In the genomic region with DNA sequence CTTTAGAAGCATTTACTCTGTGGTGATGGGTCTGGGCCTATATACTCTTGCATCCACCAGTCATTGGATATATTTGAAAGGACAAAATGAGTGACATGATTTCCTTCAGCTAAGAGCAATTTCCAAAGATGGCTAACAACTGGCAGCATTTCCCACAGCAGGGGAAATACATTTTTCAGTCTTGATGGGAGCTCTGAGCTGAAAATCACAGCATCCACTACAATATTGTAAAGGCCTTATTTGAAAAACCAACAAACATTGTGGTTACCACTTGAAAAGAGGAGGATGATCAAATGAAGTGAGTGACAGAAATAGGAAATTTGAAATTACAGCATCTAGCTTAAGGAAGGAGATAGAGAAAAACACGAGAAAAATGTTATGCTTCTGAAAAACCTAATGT, we compare ENCODE assay signal across 35 cellular contexts.
"Had no signal": no experiment of that assay in that cellular context is flagged by ENCODE, and none has a peak within 500 bp of the region (broad histone marks: within the 10 kb centered on the region; RNA-seq: fewer than 3 reads in every experiment).

No MANE protein-coding gene starts in this region.

- H3K4me3 ChIP-seq: MG63 had no signal

- H3K27me3 ChIP-seq: MG63 had no signal

- DNase-seq: Karpas-422, Kasumi-1, MG63, MM.1S, MV-4-11, NCI-H1048, NCI-H1092, NCI-H1092 treated with DMSO at 0.1 percent for 48 hours, NCI-H1105, NCI-H1105 treated with DMSO at 0.1 percent for 48 hours, NCI-H1417, NCI-H1417 treated with DMSO at 0.1 percent for 48 hours, NCI-H1436, NCI-H1436 treated with DMSO at 0.1 percent for 48 hours, NCI-H146, NCI-H1694, NCI-H1694 treated with DMSO at 0.1 percent for 48 hours, NCI-H187, NCI-H187 treated with DMSO at 0.1 percent for 48 hours, NCI-H1930, NCI-H2029, NCI-H2029 treated with DMSO at 0.1 percent for 48 hours, NCI-H2081, NCI-H2081 treated with DMSO at 0.1 percent for 48 hours, NCI-H2107, NCI-H2171, NCI-H2171 treated with DMSO at 0.1 percent for 48 hours, NCI-H2227 treated with DMSO at 0.1 percent for 48 hours, NCI-H226, NCI-H345, NCI-H446, NCI-H446 treated with DMSO at 0.1 percent for 48 hours, NCI-H510A, NCI-H510A treated with DMSO at 0.1 percent for 48 hours, NCI-H524 had no signal

- H3K36me3 ChIP-seq: MG63 had no signal

- H3K9me3 ChIP-seq: MG63 had no signal
